Comparison of ENCODE assay signal across 27 cellular contexts in genomic region chrX:45907776-45908175, GRCh38.
"Had no signal": no experiment of that assay in that cellular context is flagged by ENCODE, and none has a peak within 500 bp of the region (broad histone marks: within the 10 kb centered on the region; RNA-seq: fewer than 3 reads in every experiment).

No MANE protein-coding gene starts in this region.

- H3K4me1 Mint-ChIP-seq: nephron, T-helper 17 cell had no signal

- H3K4me1 ChIP-seq: heart left ventricle, left ventricle myocardium inferior, right lobe of liver, transverse colon had no signal

- H3K27me3 Mint-ChIP-seq: activated CD4-positive, alpha-beta memory T cell treated with anti-CD3 and anti-CD28 coated beads, Interleukin-2, amount 10 ng/mL, durations not matched to agents 7 days and 5 days; activated CD4-positive, alpha-beta T cell treated with anti-CD3 and anti-CD28 coated beads, Interleukin-2, amount 10 ng/mL, durations not matched to agents 7 days and 5 days; activated naive CD8-positive, alpha-beta T cell treated with anti-CD3 and anti-CD28 coated beads, Interleukin-2, amount 50 U/mL, for 24 hours; effector memory CD8-positive, alpha-beta T cell; progenitor cell of endocrine pancreas; T-helper 17 cell had no signal

- H3K27ac ChIP-seq: heart left ventricle, left ventricle myocardium inferior, ovary, right lobe of liver, transverse colon had no signal

- H3K27ac Mint-ChIP-seq: activated CD4-positive, alpha-beta memory T cell treated with anti-CD3 and anti-CD28 coated beads, Interleukin-2, amount 10 ng/mL, durations not matched to agents 7 days and 5 days; activated CD4-positive, alpha-beta T cell treated with anti-CD3 and anti-CD28 coated beads, Interleukin-2, amount 10 ng/mL, durations not matched to agents 7 days and 5 days; activated naive CD8-positive, alpha-beta T cell treated with anti-CD3 and anti-CD28 coated beads, Interleukin-2, amount 50 U/mL, for 24 hours; activated T-cell treated with anti-CD3 and anti-CD28 coated beads, Interleukin-2, amount 50 U/mL, for 24 hours; effector memory CD8-positive, alpha-beta T cell; nephron; progenitor cell of endocrine pancreas; T-helper 17 cell had no signal

- H3K9me3 Mint-ChIP-seq: activated CD4-positive, alpha-beta memory T cell treated with anti-CD3 and anti-CD28 coated beads, Interleukin-2, amount 10 ng/mL, durations not matched to agents 7 days and 5 days; activated CD4-positive, alpha-beta T cell treated with anti-CD3 and anti-CD28 coated beads, Interleukin-2, amount 10 ng/mL, durations not matched to agents 7 days and 5 days; activated naive CD8-positive, alpha-beta T cell treated with anti-CD3 and anti-CD28 coated beads, Interleukin-2, amount 50 U/mL, for 24 hours; activated T-cell treated with anti-CD3 and anti-CD28 coated beads, Interleukin-2, amount 50 U/mL, for 24 hours; effector memory CD8-positive, alpha-beta T cell had no signal

- H3K9me3 ChIP-seq: heart left ventricle, left ventricle myocardium inferior, ovary, right lobe of liver, transverse colon had no signal

- H3K4me3 ChIP-seq: heart left ventricle, left ventricle myocardium inferior, ovary, right lobe of liver, transverse colon had no signal

- DNase-seq: activated CD4-positive, alpha-beta memory T cell treated with anti-CD3 and anti-CD28 coated beads, Interleukin-2, amount 10 ng/mL, durations not matched to agents 7 days and 5 days; activated CD4-positive, alpha-beta T cell treated with anti-CD3 and anti-CD28 coated beads for 1 hour; activated CD4-positive, alpha-beta T cell treated with anti-CD3 and anti-CD28 coated beads, Interleukin-2, amount 10 ng/mL, durations not matched to agents 7 days and 5 days; activated CD8-positive, alpha-beta memory T cell treated with anti-CD3 and anti-CD28 coated beads, Interleukin-2, amount 50 U/mL, for 48 hours; activated gamma-delta T cell; activated naive CD4-positive, alpha-beta T cell treated with anti-CD3 and anti-CD28 coated beads, Interleukin-2, amount 50 U/mL, for 16 hours; activated naive CD8-positive, alpha-beta T cell treated with anti-CD3 and anti-CD28 coated beads, Interleukin-2, amount 50 U/mL, for 24 hours; activated T-cell treated with anti-CD3 and anti-CD28 coated beads, Interleukin-2, amount 50 U/mL, for 24 hours; amygdala; caudate nucleus; cortex of kidney; effector memory CD8-positive, alpha-beta T cell; foreskin fibroblast; heart left ventricle; islet precursor cell; left ventricle myocardium inferior; ovary; right lobe of liver; stimulated activated CD4-positive, alpha-beta T cell treated with anti-CD3 and anti-CD28 coated beads, Interleukin-2, amount 100 ng/mL, for 48 hours; stimulated activated naive CD4-positive, alpha-beta T cell treated with Interleukin-2 at 50 U/mL for 16 hours; T-helper 17 cell; T1000; transverse colon had no signal

- FAIRE-seq: endothelial cell of umbilical vein had no signal

- H3K36me3 ChIP-seq: heart left ventricle, left ventricle myocardium inferior, ovary, right lobe of liver, transverse colon had no signal

- H3K4me3 Mint-ChIP-seq: activated CD4-positive, alpha-beta memory T cell treated with anti-CD3 and anti-CD28 coated beads, Interleukin-2, amount 10 ng/mL, durations not matched to agents 7 days and 5 days; activated CD4-positive, alpha-beta T cell treated with anti-CD3 and anti-CD28 coated beads, Interleukin-2, amount 10 ng/mL, durations not matched to agents 7 days and 5 days; activated naive CD8-positive, alpha-beta T cell treated with anti-CD3 and anti-CD28 coated beads, Interleukin-2, amount 50 U/mL, for 24 hours; activated T-cell treated with anti-CD3 and anti-CD28 coated beads, Interleukin-2, amount 50 U/mL, for 24 hours; effector memory CD8-positive, alpha-beta T cell; nephron; T-helper 17 cell had no signal

- H3K27me3 ChIP-seq: ovary, right lobe of liver, transverse colon had no signal

- ATAC-seq: activated naive CD8-positive, alpha-beta T cell treated with anti-CD3 and anti-CD28 coated beads, Interleukin-2, amount 50 U/mL, for 24 hours; effector memory CD8-positive, alpha-beta T cell; esophagus mucosa; heart left ventricle; right lobe of liver; T-helper 17 cell had no signal
